In genomic region chr11:71505781-71506180, GRCh38 we compare ENCODE assay signal across 27 cellular contexts. TPM values are rescaled to one million over a fixed set of nuclear protein-coding genes. Genes with fewer than 3 reads are reported as not detected.
"Had no signal": no experiment of that assay in that cellular context is flagged by ENCODE, and none has a peak within 500 bp of the region (broad histone marks: within the 10 kb centered on the region; RNA-seq: fewer than 3 reads in every experiment).

No MANE protein-coding gene starts in this region.

- H3K4me3 Mint-ChIP-seq: activated CD4-positive, alpha-beta T cell treated with anti-CD3 and anti-CD28 coated beads, Interleukin-2, amount 10 ng/mL, durations not matched to agents 7 days and 5 days; activated CD8-positive, alpha-beta T cell treated with anti-CD3 and anti-CD28 coated beads, Interleukin-2, amount 10 ng/mL, durations not matched to agents 7 days and 5 days; activated naive CD4-positive, alpha-beta T cell treated with anti-CD3 and anti-CD28 coated beads, Interleukin-2, amount 50 U/mL, for 24 hours; dendritic cell treated with granulocyte-macrophage colony-stimulating factor and Interleukin-4, amounts not matched to agents 40 ng/mL and 50 ng/mL, for 4 days; mesothelial cell of epicardium; nephron; stimulated activated naive CD8-positive, alpha-beta T cell treated with anti-CD3 and anti-CD28 coated beads, Interleukin-15, Interleukin-2, amounts not matched to agents 100 ng/mL and 50 ng/mL, for 24 hours; T-helper 2 cell treated with Interferon-gamma antibody and Interleukin-4, amounts not matched to agents 5 μg/mL and 100 μg/mL, for 36 hours had no signal

- H3K4me1 ChIP-seq: ascending aorta, breast epithelium, gastroesophageal sphincter, lower lobe of right lung, prostate gland, right atrium auricular region, suprapubic skin, transverse colon had no signal

- H3K4me1 Mint-ChIP-seq: activated CD4-positive, alpha-beta T cell treated with anti-CD3 and anti-CD28 coated beads, Interleukin-2, amount 10 ng/mL, durations not matched to agents 7 days and 5 days; activated naive CD4-positive, alpha-beta T cell treated with anti-CD3 and anti-CD28 coated beads, Interleukin-2, amount 50 U/mL, for 24 hours; nephron had no signal

- FAIRE-seq: endothelial cell of umbilical vein, TTC549 had no signal

- H3K27me3 Mint-ChIP-seq: activated CD4-positive, alpha-beta T cell treated with anti-CD3 and anti-CD28 coated beads, Interleukin-2, amount 10 ng/mL, durations not matched to agents 7 days and 5 days; activated naive CD4-positive, alpha-beta T cell treated with anti-CD3 and anti-CD28 coated beads, Interleukin-2, amount 50 U/mL, for 24 hours; dendritic cell treated with granulocyte-macrophage colony-stimulating factor and Interleukin-4, amounts not matched to agents 40 ng/mL and 50 ng/mL, for 4 days; stimulated activated naive CD8-positive, alpha-beta T cell treated with anti-CD3 and anti-CD28 coated beads, Interleukin-15, Interleukin-2, amounts not matched to agents 100 ng/mL and 50 ng/mL, for 24 hours had no signal

- H3K9ac ChIP-seq: SK-N-SH had no signal

- H3K4me2 ChIP-seq: SK-N-SH had no signal

- H3K27ac ChIP-seq: ascending aorta, breast epithelium, esophagus muscularis mucosa, gastroesophageal sphincter, heart left ventricle, lower lobe of right lung, prostate gland, right atrium auricular region, suprapubic skin, transverse colon had no signal

- ATAC-seq: activated CD8-positive, alpha-beta T cell treated with anti-CD3 and anti-CD28 coated beads, Interleukin-2, amount 10 ng/mL, durations not matched to agents 7 days and 5 days; gastroesophageal sphincter; heart left ventricle; lower lobe of right lung had no signal

- DNase-seq: activated CD4-positive, alpha-beta T cell treated with anti-CD3 and anti-CD28 coated beads, Interleukin-2, amount 10 ng/mL, durations not matched to agents 7 days and 5 days; activated CD8-positive, alpha-beta T cell treated with anti-CD3 and anti-CD28 coated beads, Interleukin-2, amount 10 ng/mL, durations not matched to agents 7 days and 5 days; activated gamma-delta T cell; cerebellar nuclear complex; effector CD8-positive, alpha-beta T cell; heart left ventricle; lower lobe of right lung; transverse colon had no signal

- H3K36me3 ChIP-seq: breast epithelium had no signal

- H3K4me3 ChIP-seq: ascending aorta, breast epithelium, esophagus muscularis mucosa, gastroesophageal sphincter, heart left ventricle, lower lobe of right lung, prostate gland, right atrium auricular region, suprapubic skin, transverse colon had no signal

- H3K27me3 ChIP-seq: ascending aorta, breast epithelium, esophagus muscularis mucosa, gastroesophageal sphincter, heart left ventricle, right atrium auricular region, suprapubic skin, transverse colon had no signal

- H3K9me3 ChIP-seq: prostate gland, SK-N-SH had no signal

- H3K27ac Mint-ChIP-seq: activated CD4-positive, alpha-beta T cell treated with anti-CD3 and anti-CD28 coated beads, Interleukin-2, amount 10 ng/mL, durations not matched to agents 7 days and 5 days; activated CD8-positive, alpha-beta T cell treated with anti-CD3 and anti-CD28 coated beads, Interleukin-2, amount 10 ng/mL, durations not matched to agents 7 days and 5 days; activated naive CD4-positive, alpha-beta T cell treated with anti-CD3 and anti-CD28 coated beads, Interleukin-2, amount 50 U/mL, for 24 hours; dendritic cell treated with granulocyte-macrophage colony-stimulating factor and Interleukin-4, amounts not matched to agents 40 ng/mL and 50 ng/mL, for 4 days; mesothelial cell of epicardium; nephron; stimulated activated naive CD8-positive, alpha-beta T cell treated with anti-CD3 and anti-CD28 coated beads, Interleukin-15, Interleukin-2, amounts not matched to agents 100 ng/mL and 50 ng/mL, for 24 hours; T-helper 2 cell treated with Interferon-gamma antibody and Interleukin-4, amounts not matched to agents 5 μg/mL and 100 μg/mL, for 36 hours had no signal

RNA-seq across cellular contexts. Expression of gene KRTAP5-7, which starts 21.3 kb away (rescaled TPM):
- total RNA-seq: activated CD8-positive, alpha-beta T cell treated with anti-CD3 and anti-CD28 coated beads, Interleukin-2, amount 10 ng/mL, durations not matched to agents 7 days and 5 days; ascending aorta; endothelial cell of umbilical vein; esophagus muscularis mucosa; gastroesophageal sphincter; heart left ventricle; lower lobe of right lung; right atrium auricular region; skeletal muscle tissue had no signal
- polyA plus RNA-seq: heart left ventricle had no signal

RNA-seq across cellular contexts. Expression of gene KRTAP5-8, which starts 32.0 kb away (rescaled TPM):
- total RNA-seq: ascending aorta, endothelial cell of umbilical vein, esophagus muscularis mucosa, heart left ventricle, lower lobe of right lung, omental fat pad, right atrium auricular region, skeletal muscle tissue had no signal
- polyA plus RNA-seq: adipose tissue, SK-N-SH had no signal

RNA-seq across cellular contexts. Expression of gene KRTAP5-9, which starts 42.4 kb away (rescaled TPM):
- total RNA-seq: activated CD8-positive, alpha-beta T cell treated with anti-CD3 and anti-CD28 coated beads, Interleukin-2, amount 10 ng/mL, durations not matched to agents 7 days and 5 days; ascending aorta; endothelial cell of umbilical vein; esophagus muscularis mucosa; gastroesophageal sphincter; heart left ventricle; lower lobe of right lung; right atrium auricular region; skeletal muscle tissue had no signal
- polyA plus RNA-seq: adipose tissue, heart left ventricle, SK-N-SH had no signal
